ENCODE assay signal across 18 cellular contexts in the genomic region with DNA sequence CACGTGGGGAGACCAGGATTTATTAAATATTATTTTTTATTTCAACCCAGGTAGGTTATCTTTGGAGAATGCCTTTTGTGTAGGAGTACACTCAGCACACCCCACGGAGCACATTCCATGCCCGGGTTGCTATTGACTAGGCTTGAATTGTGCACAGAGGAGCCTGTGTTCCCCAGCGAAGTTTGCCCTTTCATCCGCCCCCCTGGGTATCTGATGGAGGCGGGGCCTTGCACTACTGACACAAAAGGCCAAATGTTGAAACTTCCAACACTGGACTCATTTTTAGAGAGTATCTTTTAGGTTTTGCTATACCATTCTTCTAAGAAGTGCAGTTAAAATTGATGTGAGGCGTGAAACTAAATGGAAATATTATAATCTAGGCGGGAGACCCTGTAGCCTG. TPM values are rescaled to one million over a fixed set of nuclear protein-coding genes. Genes with fewer than 3 reads are reported as not detected.
DNase-seq lines count a peak whose midpoint lies in the region; TF ChIP-seq lines count a peak whose summit lies in the region.
"Had no signal": no experiment of that assay in that cellular context is flagged by ENCODE, and none has a peak within 500 bp of the region (broad histone marks: within the 10 kb centered on the region; RNA-seq: fewer than 3 reads in every experiment).

No MANE protein-coding gene starts in this region.

- in situ Hi-C loops in mammary epithelial cell (cut with MboI; ENCODE audit: low sequenced_read_pairs in 2 of 2) = no loop called here

- H3K9me3 Mint-ChIP-seq in activated T-helper 2 cell treated with anti-CD3 and anti-CD28 coated beads, Interferon-gamma antibody, Interleukin-2, Interleukin-4, amounts not matched to agents 10 μg/mL and 5 μg/mL and 100 μg/mL, durations not matched to agents 14 hours and 24 hours and 36 hours = no peaks in the 10 kb centered on the region
- H3K9me3 Mint-ChIP-seq: CD4-positive, CD25-positive, alpha-beta regulatory T cell; HFFc6 had no signal

- no peak overlapping the region for H3K4me3 ChIP-seq in breast epithelium
- H3K4me3 ChIP-seq in mammary epithelial cell (replicated peaks in 1 of 3; ENCODE audit: insufficient read depth in 1 of 3, low read depth in 2 of 3, low read length in 3 of 3) = no peak overlapping the region
- no peak overlapping the region for H3K4me3 ChIP-seq in right atrium auricular region
- no peak overlapping the region for H3K4me3 ChIP-seq in neuronal stem cell (ENCODE audit: low read length in 2 of 2)
- H3K4me3 ChIP-seq in tibial nerve = no peak overlapping the region
- H3K4me3 ChIP-seq: adrenal gland, colonic mucosa, left lung had no signal

- CTCF ChIA-PET in mammary epithelial cell (lab: Charles Lee; ENCODE audit: low non-redundant PET) (no interaction called here), GM10248 (lab: Yijun Ruan, JAX) (no interaction called here)

- H2AFZ ChIP-seq in mammary epithelial cell (ENCODE audit: low read depth, low read length) (no peak overlapping the region), neuronal stem cell (ENCODE audit: low read length) (peak overlapping the region; percentile 4)

- no peaks in the 10 kb centered on the region for H4K20me1 ChIP-seq in mammary epithelial cell (ENCODE audit: insufficient read depth, low read length)

- no peak overlapping the region for H4K8ac ChIP-seq in neuronal stem cell (ENCODE audit: low read depth, low read length)

- H2BK5ac ChIP-seq in neuronal stem cell (ENCODE audit: low read length) = no peak overlapping the region

- BruUV-seq in mammary epithelial cell (replicated peaks; lab: Mats Ljungman, UMichigan) = no TSS peak

- H3K4ac ChIP-seq in neuronal stem cell (ENCODE audit: low read length) = no peak overlapping the region

- H3K27me3 ChIP-seq in breast epithelium (no peaks in the 10 kb centered on the region), mammary epithelial cell (ENCODE audit: insufficient read depth, low read length) (no peaks in the 10 kb centered on the region), right atrium auricular region (no peaks in the 10 kb centered on the region), neuronal stem cell (ENCODE audit: control insufficient read depth in 3 of 3, insufficient read depth in 3 of 3, low read depth in 1 of 3, low read length in 3 of 3) (peaks cover 0 to 39% (median 0%) of the 10 kb centered on the region in 3 experiments), tibial nerve (no peaks in the 10 kb centered on the region)
- H3K27me3 ChIP-seq: adrenal gland, colonic mucosa, left lung had no signal

- no peak overlapping the region for H3K23ac ChIP-seq in neuronal stem cell (ENCODE audit: low read depth, low read length, poor library complexity)

- TF ChIP-seq POLR2A in breast epithelium (IDR thresholded peaks at IDR 0.05) = no peak
- no peak for TF ChIP-seq POLR2A in tibial nerve (IDR thresholded peaks at IDR 0.05)

- POLR2A ChIA-PET in GM10248 (lab: Yijun Ruan, JAX) = no interaction called here

- H2BK120ac ChIP-seq in neuronal stem cell (ENCODE audit: low read depth, low read length) = no peak overlapping the region

- no peaks in the 10 kb centered on the region for H3K79me2 ChIP-seq in mammary epithelial cell (ENCODE audit: insufficient read depth, low read length)

- no peak overlapping the region for H4K91ac ChIP-seq in neuronal stem cell (ENCODE audit: low read depth, low read length, poor library complexity)

- DNase-seq in breast epithelium (ENCODE audit: low spot score in 2 of 2) = peak in 1 of 2 donors; percentile 87
- DNase-seq in mammary epithelial cell = no peak
- no peak for DNase-seq in right atrium auricular region (ENCODE audit: low spot score)
- peak; percentile 53 for DNase-seq in neuronal stem cell (ENCODE audit: low spot score)
- peak; percentile 44 to 45 for DNase-seq in tibial nerve (ENCODE audit: low spot score in 2 of 2)
- DNase-seq in activated T-helper 2 cell treated with anti-CD3 and anti-CD28 coated beads, Interferon-gamma antibody, Interleukin-2, Interleukin-4, amounts not matched to agents 10 μg/mL and 5 μg/mL and 100 μg/mL, durations not matched to agents 14 hours and 24 hours and 36 hours (ENCODE audit: low spot score) = no peak
- DNase-seq in GM10248 (ENCODE audit: extremely low spot score) = no peak
- no peak for DNase-seq in NCI-H1092 treated with DMSO at 0.1 percent for 48 hours (lab: John Stamatoyannopoulos, UW)
- DNase-seq: 8988T; activated CD4-positive, alpha-beta T cell treated with anti-CD3 and anti-CD28 coated beads, Interleukin-2, amount 50 U/mL, for 1 hour; adrenal gland; CD4-positive, CD25-positive, alpha-beta regulatory T cell; colonic mucosa; HFFc6; Karpas-422; left lung; NCI-H1436 treated with DMSO at 0.1 percent for 48 hours; SIG-M5 had no signal

- H3K18ac ChIP-seq in neuronal stem cell (ENCODE audit: low read length) = no peak overlapping the region

- H3K79me1 ChIP-seq in neuronal stem cell (ENCODE audit: low read depth, low read length) = no peaks in the 10 kb centered on the region

- H3K36me3 Mint-ChIP-seq in activated T-helper 2 cell treated with anti-CD3 and anti-CD28 coated beads, Interferon-gamma antibody, Interleukin-2, Interleukin-4, amounts not matched to agents 10 μg/mL and 5 μg/mL and 100 μg/mL, durations not matched to agents 14 hours and 24 hours and 36 hours (ENCODE audit: low read depth) = no peaks in the 10 kb centered on the region
- H3K36me3 Mint-ChIP-seq: CD4-positive, CD25-positive, alpha-beta regulatory T cell had no signal

- H3K4me1 Mint-ChIP-seq in activated T-helper 2 cell treated with anti-CD3 and anti-CD28 coated beads, Interferon-gamma antibody, Interleukin-2, Interleukin-4, amounts not matched to agents 10 μg/mL and 5 μg/mL and 100 μg/mL, durations not matched to agents 14 hours and 24 hours and 36 hours (ENCODE audit: low read depth) = peaks cover 18% of the 10 kb centered on the region

- no peak overlapping the region for H2BK12ac ChIP-seq in neuronal stem cell (ENCODE audit: low read length)

- no peak overlapping the region for H2BK15ac ChIP-seq in neuronal stem cell (ENCODE audit: low read length)

- H3K27me3 Mint-ChIP-seq in activated T-helper 2 cell treated with anti-CD3 and anti-CD28 coated beads, Interferon-gamma antibody, Interleukin-2, Interleukin-4, amounts not matched to agents 10 μg/mL and 5 μg/mL and 100 μg/mL, durations not matched to agents 14 hours and 24 hours and 36 hours (ENCODE audit: low read depth) = no peaks in the 10 kb centered on the region
- H3K27me3 Mint-ChIP-seq: CD4-positive, CD25-positive, alpha-beta regulatory T cell had no signal

- TF ChIP-seq CTCF in breast epithelium (IDR thresholded peaks at IDR 0.05) (no peak), mammary epithelial cell (conservative IDR thresholded peaks at IDR 0.05 in 1 of 2, IDR thresholded peaks at IDR 0.05 in 1 of 2; ENCODE audit: extremely low read depth in 1 of 2, insufficient read depth in 1 of 2, low read depth in 1 of 2, low read length in 2 of 2) (no peak), right atrium auricular region (IDR thresholded peaks at IDR 0.05) (no peak), tibial nerve (IDR thresholded peaks at IDR 0.05) (no peak), GM10248 (IDR thresholded peaks at IDR 0.05; ENCODE audit: control extremely low read depth, extremely low read depth, low read depth, missing control alignments) (no peak)

- peak; percentile 52 to 80 for TF ChIP-seq EP300 in tibial nerve (IDR thresholded peaks at IDR 0.05)

- H2AK5ac ChIP-seq in neuronal stem cell (ENCODE audit: low read depth, low read length) = no peak overlapping the region

- H3K14ac ChIP-seq in neuronal stem cell (ENCODE audit: low read length) = no peak overlapping the region

- no peak overlapping the region for H3K27ac Mint-ChIP-seq in activated T-helper 2 cell treated with anti-CD3 and anti-CD28 coated beads, Interferon-gamma antibody, Interleukin-2, Interleukin-4, amounts not matched to agents 10 μg/mL and 5 μg/mL and 100 μg/mL, durations not matched to agents 14 hours and 24 hours and 36 hours
- H3K27ac Mint-ChIP-seq: HFFc6 had no signal

- H3K9me3 ChIP-seq in breast epithelium (no peaks in the 10 kb centered on the region), mammary epithelial cell (replicated peaks; ENCODE audit: insufficient read depth, low read length) (no peaks in the 10 kb centered on the region), right atrium auricular region (no peaks in the 10 kb centered on the region), neuronal stem cell (replicated peaks in 1 of 2; ENCODE audit: control insufficient read depth in 2 of 2, insufficient read depth in 1 of 2, low read depth in 1 of 2, low read length in 2 of 2) (no peaks in the 10 kb centered on the region), tibial nerve (no peaks in the 10 kb centered on the region)
- H3K9me3 ChIP-seq: adrenal gland, colonic mucosa, left lung had no signal

- no peak overlapping the region for H3K9ac ChIP-seq in mammary epithelial cell (ENCODE audit: insufficient read depth, low read length)
- no peak overlapping the region for H3K9ac ChIP-seq in neuronal stem cell (ENCODE audit: low read depth, low read length, poor library complexity)

- dilution Hi-C loops in mammary epithelial cell (cut with HindIII; ENCODE audit: low sequenced_read_pairs) = loop anchor here (5.0 kb wide), 1 partner anchor 60 kb away; no protein-coding TSS in a partner anchor

- WGBS in mammary epithelial cell (ENCODE audit: low coverage, missing lambda C conversion rate) = 45% methylated on average over 8 of the region's 8 CpGs
- no CpG with 5 or more reads among the region's 8 CpGs for WGBS in neuronal stem cell (ENCODE audit: extremely low coverage in 2 of 2, insufficient read length in 2 of 2, insufficient replicate concordance in 1 of 2), 2 donors
- whole genome bisulfite sequencing in tibial nerve, 2 donors = 43 to 50% methylated on average over 8 of the region's 8 CpGs

- H3K4me3 Mint-ChIP-seq in activated T-helper 2 cell treated with anti-CD3 and anti-CD28 coated beads, Interferon-gamma antibody, Interleukin-2, Interleukin-4, amounts not matched to agents 10 μg/mL and 5 μg/mL and 100 μg/mL, durations not matched to agents 14 hours and 24 hours and 36 hours (ENCODE audit: low read depth) = no peak overlapping the region
- H3K4me3 Mint-ChIP-seq: CD4-positive, CD25-positive, alpha-beta regulatory T cell; HFFc6 had no signal

- H3K36me3 ChIP-seq in breast epithelium (no peaks in the 10 kb centered on the region), mammary epithelial cell (ENCODE audit: insufficient read depth, low read length) (no peaks in the 10 kb centered on the region), right atrium auricular region (no peaks in the 10 kb centered on the region), neuronal stem cell (replicated peaks in 1 of 2; ENCODE audit: control insufficient read depth in 2 of 2, insufficient read depth in 2 of 2, low read length in 2 of 2) (no peaks in the 10 kb centered on the region), tibial nerve (no peaks in the 10 kb centered on the region)
- H3K36me3 ChIP-seq: adrenal gland, colonic mucosa, left lung had no signal

- intact Hi-C loops in breast epithelium (cut with DNase I; ENCODE audit: low total_unique reads) (no loop called here), mammary epithelial cell (cut with micrococcal nuclease) (no loop called here)
- intact Hi-C loops in activated T-helper 2 cell treated with anti-CD3 and anti-CD28 coated beads, Interferon-gamma antibody, Interleukin-2, Interleukin-4, amounts not matched to agents 10 μg/mL and 5 μg/mL and 100 μg/mL, durations not matched to agents 14 hours and 24 hours and 36 hours (cut with micrococcal nuclease) = no loop called here

- H3K4me2 ChIP-seq in mammary epithelial cell (ENCODE audit: insufficient read depth, low read depth, low read length) = no peak overlapping the region
- H3K4me2 ChIP-seq in neuronal stem cell (ENCODE audit: insufficient read depth, low read length, poor library complexity, severe bottlenecking) = peak overlapping the region; percentile 11

- no peaks in the 10 kb centered on the region for H3K4me1 ChIP-seq in breast epithelium
- no peaks in the 10 kb centered on the region for H3K4me1 ChIP-seq in mammary epithelial cell (ENCODE audit: insufficient read depth, low read length)
- H3K4me1 ChIP-seq in right atrium auricular region = peaks cover 0 to 54% of the 10 kb centered on the region in 2 donors
- peaks cover 5 to 8% of the 10 kb centered on the region in 2 donors for H3K4me1 ChIP-seq in neuronal stem cell (ENCODE audit: control insufficient read depth in 2 of 2, insufficient read depth in 1 of 2, low read depth in 1 of 2, low read length in 2 of 2)
- H3K4me1 ChIP-seq in tibial nerve = peaks cover 0 to 48% (median 18%) of the 10 kb centered on the region in 4 donors
- H3K4me1 ChIP-seq: colonic mucosa had no signal

- H3K27ac ChIP-seq in breast epithelium = peak overlapping the region; percentile 71 to 73
- no peak overlapping the region for H3K27ac ChIP-seq in mammary epithelial cell (ENCODE audit: insufficient read depth, low read depth, low read length)
- H3K27ac ChIP-seq in right atrium auricular region = peak overlapping the region; percentile 59 to 67
- H3K27ac ChIP-seq in neuronal stem cell (replicated peaks; ENCODE audit: low read length) = peak overlapping the region; percentile 66
- H3K27ac ChIP-seq in tibial nerve = peak overlapping the region; percentile 77 to 97 (median 94)
- H3K27ac ChIP-seq: colonic mucosa, left lung had no signal

RNA-seq across cellular contexts. Expression of a gene that starts 39.3 kb away (rescaled TPM):
- total RNA-seq in breast epithelium (10 to 100 TPM; 34.6 to 71.4 (median 49.2) TPM), mammary epithelial cell (10 to 100 TPM; 57.0 to 74.4 TPM), right atrium auricular region (10 to 100 TPM; 30.8 to 31.6 TPM), tibial nerve (100 to 1,000 TPM in 1 of 4 donors, 10 to 100 TPM in 3; 72.9 to 134 (median 80.6) TPM)
- 13.5 TPM for polyA plus RNA-seq in mammary epithelial cell
- polyA minus RNA-seq in mammary epithelial cell = 14.8 TPM
- 45.4 TPM for polyA plus RNA-seq in neuronal stem cell (2013, experiment 1 of 2)
- polyA plus RNA-seq in neuronal stem cell (2013, experiment 2 of 2) = 46.2 TPM
- 105 and 111 TPM in 2 replicates for total RNA-seq in activated T-helper 2 cell treated with anti-CD3 and anti-CD28 coated beads, Interferon-gamma antibody, Interleukin-2, Interleukin-4, amounts not matched to agents 10 μg/mL and 5 μg/mL and 100 μg/mL, durations not matched to agents 14 hours and 24 hours and 36 hours

Comparison
In these comparisons a context has a peak if more than half of its experiments do, and no peak if none do; other contexts are left out.
1. DNase-seq: peak in neuronal stem cell (single experiment) and tibial nerve (2 of 2); none in mammary epithelial cell (single experiment), right atrium auricular region (single experiment), activated T-helper 2 cell treated with anti-CD3 and anti-CD28 coated beads, Interferon-gamma antibody, Interleukin-2, Interleukin-4, amounts not matched to agents 10 μg/mL and 5 μg/mL and 100 μg/mL, durations not matched to agents 14 hours and 24 hours and 36 hours (single experiment), GM10248 (single experiment) and NCI-H1092 treated with DMSO at 0.1 percent for 48 hours (single experiment).